8 cellular contexts compared by ENCODE assay signal in genomic region chrX:74535633-74536141, GRCh38.
DNase-seq lines count a peak whose midpoint lies in the region; ATAC-seq, FAIRE-seq and TF ChIP-seq lines count a peak whose summit lies in the region.

No MANE protein-coding gene starts in this region.

- DNase-seq in MG63 (peak; percentile 86), endothelial cell of umbilical vein (ENCODE audit: low read depth, low spot score) (peak; percentile 50), mucosa of descending colon (peak; percentile 76 to 84 (median 80)), substantia nigra (lab: John Stamatoyannopoulos, UW) (peak in 32 of 49 donors; percentile 1 to 62 (median 14)), NCI-H2029 treated with DMSO at 0.1 percent for 48 hours (lab: John Stamatoyannopoulos, UW) (no peak)
- peak; percentile 41 for DNase-seq in activated CD8-positive, alpha-beta T cell treated with anti-CD3 and anti-CD28 coated beads, Interleukin-2, amount 10 ng/mL, durations not matched to agents 7 days and 5 days

- no peaks in the 10 kb centered on the region for H3K27me3 Mint-ChIP-seq in activated CD8-positive, alpha-beta T cell treated with anti-CD3 and anti-CD28 coated beads, Interleukin-2, amount 10 ng/mL, durations not matched to agents 7 days and 5 days (ENCODE audit: low read depth)

- H3K27me3 ChIP-seq in BLaER1 treated with 17β-estradiol and CSF1 and Interleukin-3, amounts not matched to agents 10 nM and 100 nM, result peaks cover 80 to 100% (median 98%) of the 10 kb centered on the region in 11 experiments
- no peaks in the 10 kb centered on the region for H3K27me3 ChIP-seq in MG63
- H3K27me3 ChIP-seq in endothelial cell of umbilical vein (ENCODE audit: control insufficient read depth in 2 of 2, insufficient read depth in 2 of 2, low read length in 2 of 2), result no peaks in the 10 kb centered on the region

- peak overlapping the region; percentile 59 to 85 (median 82) for H3K9ac ChIP-seq in BLaER1 treated with 17β-estradiol and CSF1 and Interleukin-3, amounts not matched to agents 10 nM and 100 nM
- H3K9ac ChIP-seq in endothelial cell of umbilical vein (replicated peaks; ENCODE audit: extremely low read depth, insufficient read depth, low read length), result peak overlapping the region; percentile 50

- POLR2A ChIA-PET in activated CD8-positive, alpha-beta T cell treated with anti-CD3 and anti-CD28 coated beads, Interleukin-2, amount 10 ng/mL, durations not matched to agents 7 days and 5 days (lab: Charles Lee), result no interaction called here
- POLR2A ChIA-PET in endothelial cell of umbilical vein (lab: Charles Lee), result no interaction called here

- H3K27ac Mint-ChIP-seq in activated CD8-positive, alpha-beta T cell treated with anti-CD3 and anti-CD28 coated beads, Interleukin-2, amount 10 ng/mL, durations not matched to agents 7 days and 5 days, result peak overlapping the region; percentile 72

- no peaks in the 10 kb centered on the region for H3K9me3 Mint-ChIP-seq in activated CD8-positive, alpha-beta T cell treated with anti-CD3 and anti-CD28 coated beads, Interleukin-2, amount 10 ng/mL, durations not matched to agents 7 days and 5 days (ENCODE audit: insufficient read depth)

- dilution Hi-C loops in endothelial cell of umbilical vein (cut with MboI; ENCODE audit: extremely low pct_ligation_motif_present, low sequenced_read_pairs), result no loop called here

- H4K20me1 ChIP-seq in BLaER1 treated with 17β-estradiol and CSF1 and Interleukin-3, amounts not matched to agents 10 nM and 100 nM, result no peaks in the 10 kb centered on the region; a peak in 2 of 22 replicates
- H4K20me1 ChIP-seq in endothelial cell of umbilical vein (replicated peaks; ENCODE audit: control insufficient read depth, extremely low read depth, insufficient read depth, low read length), result no peaks in the 10 kb centered on the region

- CTCF ChIA-PET in activated CD8-positive, alpha-beta T cell treated with anti-CD3 and anti-CD28 coated beads, Interleukin-2, amount 10 ng/mL, durations not matched to agents 7 days and 5 days (lab: Charles Lee), result interaction anchor here (1.5 to 1.8 kb wide), 2 partner anchors 9 to 151 kb away, joined by 4 read pairs; no protein-coding TSS in a partner anchor
- CTCF ChIA-PET in endothelial cell of umbilical vein (lab: Charles Lee), result interaction anchor here (0.8 to 1.7 kb wide), 3 partner anchors 9 to 43 kb away, joined by 3 to 5 read pairs (median 4); no protein-coding TSS in a partner anchor

- H3K4me1 ChIP-seq in BLaER1 treated with 17β-estradiol and CSF1 and Interleukin-3, amounts not matched to agents 10 nM and 100 nM, result peaks cover 21 to 43% (median 30%) of the 10 kb centered on the region in 10 experiments
- peaks cover 9% of the 10 kb centered on the region for H3K4me1 ChIP-seq in endothelial cell of umbilical vein (ENCODE audit: control insufficient read depth, extremely low read depth, insufficient read depth, low read length)
- H3K4me1 ChIP-seq in mucosa of descending colon (ENCODE audit: low read depth), result peaks cover 3% of the 10 kb centered on the region

- BruUV-seq in endothelial cell of umbilical vein (replicated peaks; lab: Mats Ljungman, UMichigan), result no TSS peak

- H3K4me3 ChIP-seq in BLaER1 treated with 17β-estradiol and CSF1 and Interleukin-3, amounts not matched to agents 10 nM and 100 nM, result peak overlapping the region; percentile 51 to 72 (median 63)
- peak overlapping the region; percentile 42 for H3K4me3 ChIP-seq in MG63
- peak overlapping the region; percentile 32 to 46 (median 35) for H3K4me3 ChIP-seq in endothelial cell of umbilical vein (replicated peaks in 1 of 3; ENCODE audit: insufficient read depth in 1 of 3, low read depth in 1 of 3, low read length in 3 of 3)
- H3K4me3 ChIP-seq in mucosa of descending colon, result no peak overlapping the region

- H3K4me1 Mint-ChIP-seq in activated CD8-positive, alpha-beta T cell treated with anti-CD3 and anti-CD28 coated beads, Interleukin-2, amount 10 ng/mL, durations not matched to agents 7 days and 5 days (ENCODE audit: low read depth), result peaks cover 26% of the 10 kb centered on the region

- H3K4me3 Mint-ChIP-seq in activated CD8-positive, alpha-beta T cell treated with anti-CD3 and anti-CD28 coated beads, Interleukin-2, amount 10 ng/mL, durations not matched to agents 7 days and 5 days, result peak overlapping the region; percentile 67

- intact Hi-C loops in endothelial cell of umbilical vein (cut with micrococcal nuclease), result loop anchor here (1.0 to 5.0 kb wide), 4 partner anchors 15 to 243 kb away; no protein-coding TSS in a partner anchor
- intact Hi-C loops in mucosa of descending colon (cut with DNase I, micrococcal nuclease), result no loop called here

- TF ChIP-seq CTCF in endothelial cell of umbilical vein (IDR thresholded peaks at IDR 0.05; ENCODE audit: extremely low read depth in 1 of 2, insufficient read depth in 1 of 2, low read depth in 1 of 2, low read length in 2 of 2) (no peak), mucosa of descending colon (IDR thresholded peaks at IDR 0.05) (no peak)

- peak overlapping the region; percentile 72 to 86 (median 81) for H3K4me2 ChIP-seq in BLaER1 treated with 17β-estradiol and CSF1 and Interleukin-3, amounts not matched to agents 10 nM and 100 nM
- peak overlapping the region; percentile 69 for H3K4me2 ChIP-seq in endothelial cell of umbilical vein (ENCODE audit: insufficient read depth, low read length)

- no peaks in the 10 kb centered on the region for H3K9me1 ChIP-seq in endothelial cell of umbilical vein (replicated peaks; ENCODE audit: control insufficient read depth, extremely low read depth, insufficient read depth, low read length)

- H3K36me3 ChIP-seq in BLaER1 treated with 17β-estradiol and CSF1 and Interleukin-3, amounts not matched to agents 10 nM and 100 nM, result peaks cover 0 to 6% (median 0%) of the 10 kb centered on the region in 11 experiments; a peak in 1 of 22 replicates
- H3K36me3 ChIP-seq in MG63 (no peaks in the 10 kb centered on the region), endothelial cell of umbilical vein (ENCODE audit: control insufficient read depth in 2 of 2, extremely low read depth in 1 of 2, insufficient read depth in 2 of 2, low read length in 2 of 2) (no peaks in the 10 kb centered on the region), mucosa of descending colon (ENCODE audit: low read depth) (no peaks in the 10 kb centered on the region)

- no peaks in the 10 kb centered on the region for H3K36me3 Mint-ChIP-seq in activated CD8-positive, alpha-beta T cell treated with anti-CD3 and anti-CD28 coated beads, Interleukin-2, amount 10 ng/mL, durations not matched to agents 7 days and 5 days (ENCODE audit: low read depth)

- H3K9me3 ChIP-seq in BLaER1 treated with 17β-estradiol and CSF1 and Interleukin-3, amounts not matched to agents 10 nM and 100 nM (replicated peaks in 1 of 11), result peaks cover 0 to 9% (median 0%) of the 10 kb centered on the region in 11 experiments; a peak in 2 of 22 replicates
- no peaks in the 10 kb centered on the region for H3K9me3 ChIP-seq in MG63
- H3K9me3 ChIP-seq in endothelial cell of umbilical vein (replicated peaks; ENCODE audit: control insufficient read depth, insufficient read depth, low read length), result no peaks in the 10 kb centered on the region
- no peaks in the 10 kb centered on the region for H3K9me3 ChIP-seq in mucosa of descending colon

- ATAC-seq in GM19328 (IDR thresholded peaks at IDR 0.05; ENCODE audit: unreplicated experiment) (peak; percentile 26), mucosa of descending colon (peak; percentile 87)
- ATAC-seq in activated CD8-positive, alpha-beta T cell treated with anti-CD3 and anti-CD28 coated beads, Interleukin-2, amount 10 ng/mL, durations not matched to agents 7 days and 5 days, result peak; percentile 66

- TF ChIP-seq POLR2A in endothelial cell of umbilical vein (IDR thresholded peaks at IDR 0.05; ENCODE audit: low read depth, low read length), result no peak

- FAIRE-seq in endothelial cell of umbilical vein (lab: Jason Lieb, UNC), result no peak

- peak overlapping the region in 10 of 11 experiments; percentile 75 to 89 (median 86); a peak in 20 of 22 replicates for H3K27ac ChIP-seq in BLaER1 treated with 17β-estradiol and CSF1 and Interleukin-3, amounts not matched to agents 10 nM and 100 nM
- H3K27ac ChIP-seq in endothelial cell of umbilical vein (ENCODE audit: insufficient read depth, low read depth, low read length), result peak overlapping the region; percentile 59
- peak overlapping the region; percentile 58 for H3K27ac ChIP-seq in substantia nigra (ENCODE audit: low read depth, low read length, poor library complexity, severe bottlenecking)

- peak overlapping the region; percentile 68 for H2AFZ ChIP-seq in endothelial cell of umbilical vein (ENCODE audit: low read depth, low read length)

- H3K79me2 ChIP-seq in endothelial cell of umbilical vein (ENCODE audit: control insufficient read depth, insufficient read depth, low read length), result no peaks in the 10 kb centered on the region

TF ChIP-seq in endothelial cell of umbilical vein, 7 proteins besides CTCF, POLR2A, EP300 and RAD21:
- TF ChIP-seq EZH2 (IDR thresholded peaks at IDR 0.05; ENCODE audit: borderline replicate concordance, low read depth, low read length, severe bottlenecking) (no peak), POLR2AphosphoS5 (IDR thresholded peaks at IDR 0.05; ENCODE audit: insufficient read depth, low read depth, low read length) (no peak), JUN (IDR thresholded peaks at IDR 0.05; ENCODE audit: borderline replicate concordance, insufficient read depth, insufficient read length, low read depth) (no peak), MAX (IDR thresholded peaks at IDR 0.05; ENCODE audit: insufficient read depth, insufficient read length) (no peak), MYC (IDR thresholded peaks at IDR 0.05; ENCODE audit: low read depth, low read length) (no peak), FOS (IDR thresholded peaks at IDR 0.05; ENCODE audit: borderline replicate concordance, insufficient read depth, low read length) (no peak), GATA2 (IDR thresholded peaks at IDR 0.05; ENCODE audit: insufficient read depth, insufficient read length, low read depth, low read length) (no peak)

Comparison
In these comparisons a context has a peak if more than half of its experiments do, and no peak if none do; other contexts are left out.
1. ATAC-seq: peak in every context shown above with its lines; median percentile 87 in mucosa of descending colon; 66 in activated CD8-positive, alpha-beta T cell treated with anti-CD3 and anti-CD28 coated beads, Interleukin-2, amount 10 ng/mL, durations not matched to agents 7 days and 5 days; 26 in GM19328.